In genomic region chr19:4373601-4374441, GRCh38 we compare ENCODE assay signal across 1 cellular context.
TF ChIP-seq lines count a peak whose summit lies in the region.

No MANE protein-coding gene starts in this region.

TF ChIP-seq in WTC11, 78 proteins besides CTCF, POLR2A, EP300 and RAD21 (continued from another document):
- TF ChIP-seq, protein P1, sequence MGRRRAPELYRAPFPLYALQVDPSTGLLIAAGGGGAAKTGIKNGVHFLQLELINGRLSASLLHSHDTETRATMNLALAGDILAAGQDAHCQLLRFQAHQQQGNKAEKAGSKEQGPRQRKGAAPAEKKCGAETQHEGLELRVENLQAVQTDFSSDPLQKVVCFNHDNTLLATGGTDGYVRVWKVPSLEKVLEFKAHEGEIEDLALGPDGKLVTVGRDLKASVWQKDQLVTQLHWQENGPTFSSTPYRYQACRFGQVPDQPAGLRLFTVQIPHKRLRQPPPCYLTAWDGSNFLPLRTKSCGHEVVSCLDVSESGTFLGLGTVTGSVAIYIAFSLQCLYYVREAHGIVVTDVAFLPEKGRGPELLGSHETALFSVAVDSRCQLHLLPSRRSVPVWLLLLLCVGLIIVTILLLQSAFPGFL (CRISPR knock-in tag; IDR thresholded peaks at IDR 0.05; ENCODE audit: borderline replicate concordance): no peak
- TF ChIP-seq ZNF416 (CRISPR knock-in tag; IDR thresholded peaks at IDR 0.05) (no peak), NFE2L1 (CRISPR knock-in tag; IDR thresholded peaks at IDR 0.05) (no peak), NR2C2 (CRISPR knock-in tag; IDR thresholded peaks at IDR 0.05) (no peak)
